ENCODE assay signal across 31 cellular contexts in the genomic region with DNA sequence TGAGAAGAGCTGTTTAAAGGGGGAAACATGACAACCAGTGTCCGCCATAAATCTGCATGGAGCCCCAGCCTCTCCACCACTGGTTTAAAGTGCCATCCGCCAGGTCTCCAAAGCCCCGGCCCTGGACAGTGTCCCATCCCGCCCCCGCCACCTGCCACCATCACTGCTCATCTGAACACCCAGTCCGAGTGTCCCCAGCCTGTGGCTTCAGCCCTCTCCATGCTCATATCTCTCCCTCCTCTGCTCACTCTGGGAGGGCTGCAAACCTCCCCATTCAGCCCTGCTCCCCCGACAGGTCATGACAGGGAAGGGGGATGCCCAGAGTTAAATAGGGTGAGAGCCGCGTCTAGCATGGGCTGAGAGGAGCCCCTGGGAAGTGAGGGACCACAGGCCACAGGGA.
"Had no signal": no experiment of that assay in that cellular context is flagged by ENCODE, and none has a peak within 500 bp of the region (broad histone marks: within the 10 kb centered on the region; RNA-seq: fewer than 3 reads in every experiment).

No MANE protein-coding gene starts in this region.

- H3K27ac ChIP-seq: adrenal gland, body of pancreas, colonic mucosa, epithelial cell of prostate, esophagus squamous epithelium, gastroesophageal sphincter, WERI-Rb-1 had no signal

- H3K36me3 Mint-ChIP-seq: activated CD4-positive, alpha-beta memory T cell treated with anti-CD3 and anti-CD28 coated beads for 36 hours; activated CD8-positive, alpha-beta memory T cell treated with anti-CD3 and anti-CD28 coated beads, Interleukin-2, amount 10 ng/mL, durations not matched to agents 7 days and 5 days; activated naive CD4-positive, alpha-beta T cell treated with anti-CD3 and anti-CD28 coated beads, Interleukin-2, amount 50 U/mL, for 24 hours; activated naive CD8-positive, alpha-beta T cell treated with anti-CD3 and anti-CD28 coated beads for 36 hours had no signal

- H3K27me3 ChIP-seq: adrenal gland, body of pancreas, colonic mucosa had no signal

- DNase-seq: activated CD4-positive, alpha-beta memory T cell treated with anti-CD3 and anti-CD28 coated beads for 36 hours; activated CD4-positive, alpha-beta T cell treated with anti-CD3 and anti-CD28 coated beads for 36 hours; activated CD4-positive, alpha-beta T cell treated with anti-CD3 and anti-CD28 coated beads, Interleukin-2, amount 10 ng/mL, durations not matched to agents 24 days and 14 days; activated CD4-positive, CD25-positive, alpha-beta regulatory T cell; activated CD4-positive, CD25-positive, alpha-beta regulatory T cell treated with anti-CD3 and anti-CD28 coated beads, Interleukin-2, amount 50 U/mL, for 72 hours; activated CD8-positive, alpha-beta memory T cell treated with anti-CD3 and anti-CD28 coated beads, Interleukin-2, amount 10 ng/mL, durations not matched to agents 7 days and 5 days; activated CD8-positive, alpha-beta memory T cell treated with anti-CD3 and anti-CD28 coated beads, Interleukin-2, amount 50 U/mL, for 48 hours; activated CD8-positive, alpha-beta T cell treated with anti-CD3 and anti-CD28 coated beads, Interleukin-2, amount 10 ng/mL, durations not matched to agents 7 days and 5 days; activated gamma-delta T cell; activated naive CD4-positive, alpha-beta T cell; activated naive CD8-positive, alpha-beta T cell treated with anti-CD3 and anti-CD28 coated beads for 36 hours; activated naive CD8-positive, alpha-beta T cell treated with anti-CD3 and anti-CD28 coated beads, Interleukin-2, amount 50 U/mL, for 24 hours; activated T-cell treated with anti-CD3 and anti-CD28 coated beads for 4 hours; activated T-cell treated with anti-CD3 and anti-CD28 coated beads, Interleukin-2, amount 50 U/mL, for 24 hours; activated T-cell treated with anti-CD3 and anti-CD28 coated beads, Interleukin-2, amount 50 U/mL, for 72 hours; adrenal gland; amygdala; body of pancreas; caudate nucleus; colonic mucosa; effector CD8-positive, alpha-beta T cell; esophagus squamous epithelium; foreskin melanocyte; T-helper 1 cell; T-helper 17 cell; T1000; WERI-Rb-1 had no signal

- H3K4me3 ChIP-seq: adrenal gland, body of pancreas, colonic mucosa, esophagus squamous epithelium, gastroesophageal sphincter had no signal

- H3K27me3 Mint-ChIP-seq: activated CD4-positive, alpha-beta T cell treated with anti-CD3 and anti-CD28 coated beads for 36 hours; activated naive CD4-positive, alpha-beta T cell treated with anti-CD3 and anti-CD28 coated beads, Interleukin-2, amount 50 U/mL, for 24 hours; activated T-cell treated with anti-CD3 and anti-CD28 coated beads, Interleukin-2, amount 50 U/mL, for 24 hours had no signal

- ATAC-seq: activated CD4-positive, alpha-beta T cell treated with anti-CD3 and anti-CD28 coated beads for 36 hours; activated CD8-positive, alpha-beta memory T cell treated with anti-CD3 and anti-CD28 coated beads, Interleukin-2, amount 10 ng/mL, durations not matched to agents 7 days and 5 days; activated CD8-positive, alpha-beta T cell treated with anti-CD3 and anti-CD28 coated beads, Interleukin-2, amount 10 ng/mL, durations not matched to agents 7 days and 5 days; activated naive CD8-positive, alpha-beta T cell treated with anti-CD3 and anti-CD28 coated beads, Interleukin-2, amount 50 U/mL, for 24 hours; activated T-cell treated with anti-CD3 and anti-CD28 coated beads, Interleukin-2, amount 50 U/mL, for 72 hours; body of pancreas; gastroesophageal sphincter; T-helper 17 cell had no signal

- H3K4me3 Mint-ChIP-seq: activated CD4-positive, alpha-beta memory T cell treated with anti-CD3 and anti-CD28 coated beads for 36 hours; activated CD4-positive, alpha-beta T cell treated with anti-CD3 and anti-CD28 coated beads for 36 hours; activated CD4-positive, alpha-beta T cell treated with anti-CD3 and anti-CD28 coated beads, Interleukin-2, amount 10 ng/mL, durations not matched to agents 24 days and 14 days; activated CD8-positive, alpha-beta memory T cell treated with anti-CD3 and anti-CD28 coated beads, Interleukin-2, amount 10 ng/mL, durations not matched to agents 7 days and 5 days; activated CD8-positive, alpha-beta T cell treated with anti-CD3 and anti-CD28 coated beads, Interleukin-2, amount 10 ng/mL, durations not matched to agents 7 days and 5 days; activated naive CD4-positive, alpha-beta T cell treated with anti-CD3 and anti-CD28 coated beads, Interleukin-2, amount 50 U/mL, for 24 hours; activated naive CD8-positive, alpha-beta T cell treated with anti-CD3 and anti-CD28 coated beads for 36 hours; activated naive CD8-positive, alpha-beta T cell treated with anti-CD3 and anti-CD28 coated beads, Interleukin-2, amount 50 U/mL, for 24 hours; activated T-cell treated with anti-CD3 and anti-CD28 coated beads, Interleukin-2, amount 50 U/mL, for 24 hours; activated T-cell treated with anti-CD3 and anti-CD28 coated beads, Interleukin-2, amount 50 U/mL, for 72 hours; T-helper 17 cell; T-helper 2 cell treated with Interferon-gamma antibody and Interleukin-4, amounts not matched to agents 5 μg/mL and 100 μg/mL, for 36 hours had no signal

- H3K9me3 ChIP-seq: adrenal gland, body of pancreas, colonic mucosa, esophagus squamous epithelium, gastroesophageal sphincter had no signal

- H3K4me1 Mint-ChIP-seq: activated CD4-positive, alpha-beta T cell treated with anti-CD3 and anti-CD28 coated beads, Interleukin-2, amount 10 ng/mL, durations not matched to agents 24 days and 14 days; activated CD8-positive, alpha-beta memory T cell treated with anti-CD3 and anti-CD28 coated beads, Interleukin-2, amount 10 ng/mL, durations not matched to agents 7 days and 5 days; activated naive CD8-positive, alpha-beta T cell treated with anti-CD3 and anti-CD28 coated beads for 36 hours; activated naive CD8-positive, alpha-beta T cell treated with anti-CD3 and anti-CD28 coated beads, Interleukin-2, amount 50 U/mL, for 24 hours had no signal

- H3K36me3 ChIP-seq: adrenal gland, colonic mucosa, esophagus squamous epithelium, gastroesophageal sphincter, WERI-Rb-1 had no signal

- H3K4me1 ChIP-seq: adrenal gland, body of pancreas, colonic mucosa, esophagus squamous epithelium, gastroesophageal sphincter had no signal

- H3K27ac Mint-ChIP-seq: activated CD4-positive, alpha-beta memory T cell treated with anti-CD3 and anti-CD28 coated beads for 36 hours; activated CD4-positive, alpha-beta T cell treated with anti-CD3 and anti-CD28 coated beads for 36 hours; activated CD4-positive, alpha-beta T cell treated with anti-CD3 and anti-CD28 coated beads, Interleukin-2, amount 10 ng/mL, durations not matched to agents 24 days and 14 days; activated CD8-positive, alpha-beta memory T cell treated with anti-CD3 and anti-CD28 coated beads, Interleukin-2, amount 10 ng/mL, durations not matched to agents 7 days and 5 days; activated CD8-positive, alpha-beta T cell treated with anti-CD3 and anti-CD28 coated beads, Interleukin-2, amount 10 ng/mL, durations not matched to agents 7 days and 5 days; activated naive CD4-positive, alpha-beta T cell treated with anti-CD3 and anti-CD28 coated beads, Interleukin-2, amount 50 U/mL, for 24 hours; activated naive CD8-positive, alpha-beta T cell treated with anti-CD3 and anti-CD28 coated beads for 36 hours; activated naive CD8-positive, alpha-beta T cell treated with anti-CD3 and anti-CD28 coated beads, Interleukin-2, amount 50 U/mL, for 24 hours; activated T-cell treated with anti-CD3 and anti-CD28 coated beads, Interleukin-2, amount 50 U/mL, for 24 hours; activated T-cell treated with anti-CD3 and anti-CD28 coated beads, Interleukin-2, amount 50 U/mL, for 72 hours; T-helper 17 cell; T-helper 2 cell treated with Interferon-gamma antibody and Interleukin-4, amounts not matched to agents 5 μg/mL and 100 μg/mL, for 36 hours had no signal

- H3K9me3 Mint-ChIP-seq: activated CD4-positive, alpha-beta memory T cell treated with anti-CD3 and anti-CD28 coated beads for 36 hours; activated CD4-positive, alpha-beta T cell treated with anti-CD3 and anti-CD28 coated beads, Interleukin-2, amount 10 ng/mL, durations not matched to agents 24 days and 14 days; activated naive CD4-positive, alpha-beta T cell treated with anti-CD3 and anti-CD28 coated beads, Interleukin-2, amount 50 U/mL, for 24 hours; activated naive CD8-positive, alpha-beta T cell treated with anti-CD3 and anti-CD28 coated beads for 36 hours; activated naive CD8-positive, alpha-beta T cell treated with anti-CD3 and anti-CD28 coated beads, Interleukin-2, amount 50 U/mL, for 24 hours; activated T-cell treated with anti-CD3 and anti-CD28 coated beads, Interleukin-2, amount 50 U/mL, for 24 hours; activated T-cell treated with anti-CD3 and anti-CD28 coated beads, Interleukin-2, amount 50 U/mL, for 72 hours; T-helper 2 cell treated with Interferon-gamma antibody and Interleukin-4, amounts not matched to agents 5 μg/mL and 100 μg/mL, for 36 hours had no signal
